ENCODE assay signal across 18 cellular contexts in genomic region chr15:80474751-80475295, GRCh38.
"Had no signal": no experiment of that assay in that cellular context is flagged by ENCODE, and none has a peak within 500 bp of the region (broad histone marks: within the 10 kb centered on the region; RNA-seq: fewer than 3 reads in every experiment).

No MANE protein-coding gene starts in this region.

- H3K4me1 Mint-ChIP-seq: activated CD8-positive, alpha-beta memory T cell treated with anti-CD3 and anti-CD28 coated beads, Interleukin-2, amount 10 ng/mL, durations not matched to agents 7 days and 5 days; naive B cell had no signal

- H3K4me3 ChIP-seq: suprapubic skin, upper lobe of right lung had no signal

- H3K27me3 ChIP-seq: neutrophil, suprapubic skin, upper lobe of right lung had no signal

- H3K4me3 Mint-ChIP-seq: activated CD8-positive, alpha-beta memory T cell treated with anti-CD3 and anti-CD28 coated beads, Interleukin-2, amount 10 ng/mL, durations not matched to agents 7 days and 5 days; activated naive CD8-positive, alpha-beta T cell; activated T-cell treated with anti-CD3 and anti-CD28 coated beads, Interleukin-2, amount 50 U/mL, for 24 hours; naive B cell had no signal

- DNase-seq: activated CD4-positive, alpha-beta T cell treated with anti-CD3 and anti-CD28 coated beads, Interleukin-2, amount 50 U/mL, for 4 hours; activated CD4-positive, CD25-positive, alpha-beta regulatory T cell treated with anti-CD3 and anti-CD28 coated beads, Interleukin-2, amount 50 U/mL, for 72 hours; activated CD8-positive, alpha-beta memory T cell treated with anti-CD3 and anti-CD28 coated beads, Interleukin-2, amount 10 ng/mL, durations not matched to agents 7 days and 5 days; activated effector memory CD4-positive, alpha-beta T cell treated with Interleukin-2 at 50 U/mL for 16 hours; activated T-cell treated with anti-CD3 and anti-CD28 coated beads, Interleukin-2, amount 50 U/mL, for 24 hours; anterior cingulate cortex; effector CD4-positive, alpha-beta T cell; hippocampal formation; kidney glomerular epithelial cell; naive B cell; right cardiac atrium; stimulated activated naive CD4-positive, alpha-beta T cell treated with Interleukin-2 at 50 U/mL for 16 hours; T-helper 9 cell; upper lobe of right lung had no signal

- H3K36me3 Mint-ChIP-seq: activated naive CD8-positive, alpha-beta T cell; naive B cell had no signal

- H3K36me3 ChIP-seq: neutrophil, suprapubic skin, upper lobe of right lung had no signal

- ATAC-seq: activated CD8-positive, alpha-beta memory T cell treated with anti-CD3 and anti-CD28 coated beads, Interleukin-2, amount 10 ng/mL, durations not matched to agents 7 days and 5 days; right cardiac atrium; upper lobe of right lung had no signal

- H3K27ac Mint-ChIP-seq: activated CD8-positive, alpha-beta memory T cell treated with anti-CD3 and anti-CD28 coated beads, Interleukin-2, amount 10 ng/mL, durations not matched to agents 7 days and 5 days; activated naive CD8-positive, alpha-beta T cell; activated T-cell treated with anti-CD3 and anti-CD28 coated beads, Interleukin-2, amount 50 U/mL, for 24 hours; naive B cell had no signal

- FAIRE-seq: colon had no signal

- H3K27ac ChIP-seq: neutrophil, suprapubic skin, upper lobe of right lung had no signal

- H3K9me3 ChIP-seq: neutrophil, suprapubic skin, upper lobe of right lung had no signal
